8 cellular contexts compared by ENCODE assay signal in the genomic region with DNA sequence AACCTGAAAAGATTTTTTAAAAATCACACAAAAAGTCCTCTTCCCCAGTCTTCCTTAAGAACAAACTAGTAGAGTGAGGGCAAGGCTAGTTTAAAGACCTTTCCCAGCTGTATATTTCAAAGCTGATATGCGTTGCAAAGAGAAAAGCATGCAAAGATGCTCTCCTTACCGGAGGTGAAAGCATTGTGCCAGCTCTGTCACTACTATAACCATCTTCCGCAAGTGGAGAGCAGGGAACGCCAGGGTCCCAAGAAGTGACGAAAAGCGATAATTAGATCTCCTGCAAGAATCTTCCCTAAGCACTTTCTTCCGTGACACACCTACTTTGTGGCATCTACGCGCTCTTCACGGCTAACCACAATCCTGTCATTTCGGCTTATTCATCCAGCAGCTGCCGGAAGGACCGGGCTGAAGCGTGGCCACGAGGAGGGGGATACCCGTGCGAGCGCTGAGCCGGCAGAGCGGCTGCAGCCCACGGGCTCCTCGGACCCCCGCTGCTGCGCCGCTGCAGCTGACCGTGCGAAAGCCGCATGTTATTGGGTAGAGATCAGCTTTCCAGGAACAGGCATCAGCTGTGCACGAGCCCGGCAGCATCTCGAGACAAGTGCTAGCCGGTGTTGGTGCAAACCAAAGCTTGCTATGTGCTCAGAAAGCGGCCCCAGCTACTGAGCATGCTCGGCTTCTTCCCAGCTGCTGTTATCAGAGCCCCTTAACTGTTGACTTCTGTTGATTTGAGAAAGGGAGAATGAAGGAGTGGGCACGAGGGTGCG.
DNase-seq lines count a peak whose midpoint lies in the region; ATAC-seq and TF ChIP-seq lines count a peak whose summit lies in the region.

No MANE protein-coding gene starts in this region.

- TF ChIP-seq CTCF in GM12865 (IDR thresholded peaks at IDR 0.05; ENCODE audit: insufficient read depth, low read depth, low read length, missing control alignments) (no peak), WI38 (IDR thresholded peaks at IDR 0.05; ENCODE audit: low read depth, low read length) (no peak)

- H3K4me3 ChIP-seq in GM12865 (ENCODE audit: low read depth, low read length) (peak overlapping the region; percentile 51), WI38 (ENCODE audit: low read depth, low read length) (peak overlapping the region; percentile 62)

- no peak overlapping the region for H3K27ac ChIP-seq in caudate nucleus (ENCODE audit: low read depth, low read length)

- DNase-seq in GM12865 (ENCODE audit: low read depth) (peak; percentile 64), NCI-H1105 (lab: John Stamatoyannopoulos, UW) (peak; percentile 78), caudate nucleus (lab: John Stamatoyannopoulos, UW) (peak in 33 of 61 donors; percentile 2 to 61 (median 26)), left kidney (ENCODE audit: low read depth, low spot score) (peak; percentile 90), NAMALWA (ENCODE audit: low spot score) (no peak)
- DNase-seq in stimulated activated CD4-positive, alpha-beta T cell treated with anti-CD3 and anti-CD28 coated beads, Interleukin-4, amount 100 ng/mL, for 48 hours (ENCODE audit: low read depth in 2 of 2), result peak; percentile 32 to 55

- peak; percentile 93 for ATAC-seq in HG02610 (IDR thresholded peaks at IDR 0.05; ENCODE audit: unreplicated experiment)
